In genomic region chr3:123552095-123552714, GRCh38 we compare ENCODE assay signal across 8 cellular contexts. TPM values are rescaled to one million over a fixed set of nuclear protein-coding genes. Genes with fewer than 3 reads are reported as not detected.
DNase-seq lines count a peak whose midpoint lies in the region; ATAC-seq, FAIRE-seq and TF ChIP-seq lines count a peak whose summit lies in the region.

No MANE protein-coding gene starts in this region.

- no peaks in the 10 kb centered on the region for H3K9me3 ChIP-seq in adrenal gland (replicated peaks in 1 of 3)

- H3K27ac ChIP-seq in adrenal gland: no peak overlapping the region

- ATAC-seq in GM18909 (IDR thresholded peaks at IDR 0.05; ENCODE audit: poor library complexity, unreplicated experiment): no peak

- intact Hi-C loops in adrenal gland (cut with DNase I): loop anchor here in 1 of 2 donors (10.0 kb wide), 1 partner anchor 227 kb away; no protein-coding TSS in a partner anchor
- intact Hi-C loops in Calu3 (cut with micrococcal nuclease; ENCODE audit: unreplicated experiment): loop anchor here (5.0 to 10.0 kb wide), 2 partner anchors 47 to 225 kb away; no protein-coding TSS in a partner anchor

- no peaks in the 10 kb centered on the region for H3K27me3 ChIP-seq in adrenal gland

- no peaks in the 10 kb centered on the region for H3K36me3 ChIP-seq in adrenal gland (replicated peaks in 1 of 2)

- peak; percentile 11 for FAIRE-seq in G401.6 (lab: Jason Lieb, UNC)

- peaks cover 6% of the 10 kb centered on the region for H3K4me1 Mint-ChIP-seq in Calu3 (ENCODE audit: low read depth, unreplicated experiment)

- peak; percentile 82 for TF ChIP-seq CTCF in LNCAP (IDR thresholded peaks at IDR 0.05)
- TF ChIP-seq CTCF in adrenal gland (IDR thresholded peaks at IDR 0.05): peak in 4 of 6 experiments; percentile 28 to 48 (median 40)
- no peak for TF ChIP-seq CTCF in Calu3 (IDR thresholded peaks at IDR 0.05; ENCODE audit: unreplicated experiment)

- CTCF ChIA-PET in Calu3 (lab: Charles Lee): no interaction called here

- no peak overlapping the region for H3K4me3 Mint-ChIP-seq in Calu3 (ENCODE audit: low read depth, unreplicated experiment)

- no peak for TF ChIP-seq POLR2A in adrenal gland (IDR thresholded peaks at IDR 0.05)

- WGBS in adrenal gland, 4 donors: 16 to 23% (median 19%) methylated on average over 2 of the region's 2 CpGs

- peaks cover 6% of the 10 kb centered on the region for H3K36me3 Mint-ChIP-seq in Calu3 (ENCODE audit: insufficient read depth, unreplicated experiment)

- no TSS peak for BruUV-seq in Calu3 (replicated peaks; lab: Mats Ljungman, UMichigan)

- no peaks in the 10 kb centered on the region for H3K4me1 ChIP-seq in adrenal gland (replicated peaks in 1 of 2)

- no peaks in the 10 kb centered on the region for H3K27me3 Mint-ChIP-seq in Calu3 (ENCODE audit: unreplicated experiment)

- H3K27ac Mint-ChIP-seq in Calu3 (ENCODE audit: unreplicated experiment): no peak overlapping the region

- no peak overlapping the region for H3K4me3 ChIP-seq in adrenal gland

- DNase-seq in adrenal gland: no peak
- DNase-seq in lung microvascular endothelial cell (ENCODE audit: low read depth in 2 of 2): peak; percentile 30 to 58
- no peak for DNase-seq in central memory CD4-positive, alpha-beta T cell
- DNase-seq in stimulated activated CD4-positive, alpha-beta T cell treated with anti-CD3 and anti-CD28 coated beads, Interleukin-2, amount 100 ng/mL, for 48 hours: no peak
- no peak for DNase-seq in Calu3

- peaks cover 5% of the 10 kb centered on the region for H3K9me3 Mint-ChIP-seq in Calu3 (ENCODE audit: low read depth, unreplicated experiment)

RNA-seq across cellular contexts. Expression of gene HACD2, which starts 32.6 kb away (rescaled TPM):
- total RNA-seq in adrenal gland (10 to 100 TPM; 14.2 to 29.9 (median 23.0) TPM), lung microvascular endothelial cell (13.5 and 22.4 TPM in 2 replicates), Calu3 (2022) (55.4 and 69.0 TPM in 2 replicates)
- 10 to 100 TPM in 1 of 3 donors, 1 to 10 TPM in 2; 5.1 to 22.0 (median 8.1) TPM for polyA plus RNA-seq in adrenal gland

Comparison
In these comparisons a context has a peak if more than half of its experiments do, and no peak if none do; other contexts are left out.
1. DNase-seq: peak in lung microvascular endothelial cell (2 of 2); none in adrenal gland (0 of 7), central memory CD4-positive, alpha-beta T cell (single experiment), stimulated activated CD4-positive, alpha-beta T cell treated with anti-CD3 and anti-CD28 coated beads, Interleukin-2, amount 100 ng/mL, for 48 hours (0 of 2) and Calu3 (single experiment).